In the genomic region with DNA sequence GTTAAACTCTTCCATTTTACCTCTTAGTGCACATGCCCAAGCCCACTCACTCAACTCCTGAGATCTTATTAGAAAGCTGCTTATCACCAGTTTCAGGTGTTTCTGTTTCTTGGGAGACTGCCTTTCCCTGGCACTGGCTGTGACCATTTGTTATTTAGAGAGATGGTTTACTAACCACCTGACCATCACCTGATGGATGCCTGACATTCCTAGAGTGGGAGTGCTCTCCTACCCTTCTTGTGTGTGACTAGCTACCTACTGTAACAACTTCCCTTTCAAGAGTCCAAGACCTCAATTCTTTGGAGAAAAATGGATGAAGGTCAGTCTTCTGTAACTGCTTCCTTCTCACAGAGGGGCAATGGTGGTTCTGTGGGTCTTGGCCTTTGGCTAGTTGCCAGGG, we compare ENCODE assay signal across 23 cellular contexts.
DNase-seq lines count a peak whose midpoint lies in the region; ATAC-seq, FAIRE-seq and TF ChIP-seq lines count a peak whose summit lies in the region.
"Had no signal": no experiment of that assay in that cellular context is flagged by ENCODE, and none has a peak within 500 bp of the region (broad histone marks: within the 10 kb centered on the region; RNA-seq: fewer than 3 reads in every experiment).

No MANE protein-coding gene starts in this region.

- H3K36me3 ChIP-seq in bronchial epithelial cell (ENCODE audit: control insufficient read depth, insufficient read depth, low read length) (no peaks in the 10 kb centered on the region), kidney (ENCODE audit: control insufficient read depth in 1 of 2, insufficient read depth in 2 of 2, low read length in 2 of 2) (no peaks in the 10 kb centered on the region), brain microvascular endothelial cell (replicated peaks) (no peaks in the 10 kb centered on the region)
- H3K36me3 ChIP-seq: suprapubic skin had no signal

- in situ Hi-C loops in brain microvascular endothelial cell (cut with HindIII; ENCODE audit: low pct_ligation_motif_present, low sequenced_read_pairs): no loop called here

- FAIRE-seq in bronchial epithelial cell (lab: Jason Lieb, UNC) (no peak), kidney (lab: Jason Lieb, UNC) (no peak)
- FAIRE-seq: endothelial cell of umbilical vein, GM18507, HepG2 had no signal

- TF ChIP-seq CTCF in bronchial epithelial cell (IDR thresholded peaks at IDR 0.05; ENCODE audit: insufficient read depth, low read length, severe bottlenecking) (no peak), kidney (IDR thresholded peaks at IDR 0.05; ENCODE audit: borderline replicate concordance, extremely low read depth, insufficient read depth) (no peak), retinal pigment epithelial cell (conservative IDR thresholded peaks at IDR 0.05; ENCODE audit: low read depth, low read length) (no peak), brain microvascular endothelial cell (IDR thresholded peaks at IDR 0.05; ENCODE audit: low read depth, low read length, missing control alignments) (no peak)

- no peak overlapping the region for H3K4me3 ChIP-seq in bronchial epithelial cell (ENCODE audit: low read depth, low read length)
- peak overlapping the region; percentile 39 to 45 for H3K4me3 ChIP-seq in kidney (ENCODE audit: low read length in 2 of 2)
- no peak overlapping the region for H3K4me3 ChIP-seq in retinal pigment epithelial cell (ENCODE audit: low read length)
- no peak overlapping the region for H3K4me3 ChIP-seq in brain microvascular endothelial cell (ENCODE audit: low read depth, low read length)
- H3K4me3 ChIP-seq: lung, suprapubic skin had no signal

- intact Hi-C loops in kidney (cut with DNase I): no loop called here

- peaks cover 3 to 18% of the 10 kb centered on the region in 2 donors for H3K4me1 ChIP-seq in kidney (ENCODE audit: control insufficient read depth in 1 of 2, insufficient read depth in 1 of 2, low read depth in 1 of 2, low read length in 2 of 2)
- H3K4me1 ChIP-seq: suprapubic skin had no signal

- H3K27ac ChIP-seq in kidney (ENCODE audit: low read depth in 2 of 2, low read length in 2 of 2): peak overlapping the region in 1 of 2 donors; percentile 46
- H3K27ac ChIP-seq in brain microvascular endothelial cell: no peak overlapping the region
- H3K27ac ChIP-seq: suprapubic skin had no signal

- H3K9me3 ChIP-seq in kidney (ENCODE audit: control insufficient read depth in 1 of 2, low read length in 2 of 2): no peaks in the 10 kb centered on the region
- H3K9me3 ChIP-seq: suprapubic skin had no signal

- ATAC-seq in HG02870 (IDR thresholded peaks at IDR 0.05; ENCODE audit: unreplicated experiment) (no peak), HG02970 (IDR thresholded peaks at IDR 0.05; ENCODE audit: low FRiP score, unreplicated experiment) (no peak)
- ATAC-seq: CD8-positive, alpha-beta T cell; HepG2; Panc1 had no signal

- H3K9ac ChIP-seq in kidney (ENCODE audit: low read length in 2 of 2): no peak overlapping the region

- H3K27me3 ChIP-seq in bronchial epithelial cell (ENCODE audit: control insufficient read depth, insufficient read depth, low read length) (no peaks in the 10 kb centered on the region), brain microvascular endothelial cell (replicated peaks) (no peaks in the 10 kb centered on the region)
- H3K27me3 ChIP-seq: suprapubic skin had no signal

- peak; percentile 28 for DNase-seq in HT-29 (ENCODE audit: low spot score)
- DNase-seq in bronchial epithelial cell (ENCODE audit: low read depth): peak; percentile 34
- no peak for DNase-seq in kidney
- DNase-seq in retinal pigment epithelial cell (ENCODE audit: low read depth): peak; percentile 34
- no peak for DNase-seq in superior temporal gyrus (ENCODE audit: extremely low spot score)
- no peak for DNase-seq in brain microvascular endothelial cell
- DNase-seq: activated CD4-positive, alpha-beta T cell treated with anti-CD3 and anti-CD28 coated beads for 4 hours; amygdala; CD8-positive, alpha-beta T cell; H7; NCI-H1694; NCI-H748 treated with DMSO at 0.1 percent for 48 hours; nephron progenitor cell; SIG-M5; stimulated activated naive CD4-positive, alpha-beta T cell had no signal

Comparison
In these comparisons a context has a peak if more than half of its experiments do, and no peak if none do; other contexts are left out.
1. DNase-seq: peak in HT-29 (single experiment), bronchial epithelial cell (single experiment) and retinal pigment epithelial cell (single experiment); none in kidney (single experiment), superior temporal gyrus (single experiment) and brain microvascular endothelial cell (single experiment).
2. H3K4me3 ChIP-seq: peak in kidney (2 of 2); none in bronchial epithelial cell (single experiment), retinal pigment epithelial cell (single experiment) and brain microvascular endothelial cell (single experiment).